22 cellular contexts compared by ENCODE assay signal in the genomic region with DNA sequence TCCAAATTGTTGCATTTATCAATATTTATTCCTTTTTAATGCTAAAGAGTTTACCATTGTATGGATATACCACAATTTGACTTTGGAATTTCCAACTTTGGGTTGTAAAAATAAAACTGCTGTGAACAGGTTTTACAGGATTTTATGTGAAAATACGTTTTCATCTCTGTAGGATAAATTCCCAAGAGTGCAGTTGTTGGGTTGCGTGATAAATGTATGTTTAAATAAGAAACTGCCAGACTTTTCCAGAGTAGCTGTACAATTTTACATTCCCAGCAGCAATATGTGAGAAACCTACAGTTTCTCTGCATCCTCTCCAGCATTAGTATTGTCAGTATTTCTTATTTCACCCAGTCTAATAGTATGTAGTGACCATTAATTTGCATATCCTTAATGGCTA. TPM values are rescaled to one million over a fixed set of nuclear protein-coding genes. Genes with fewer than 3 reads are reported as not detected.
DNase-seq lines count a peak whose midpoint lies in the region; ATAC-seq and TF ChIP-seq lines count a peak whose summit lies in the region.
"Had no signal": no experiment of that assay in that cellular context is flagged by ENCODE, and none has a peak within 500 bp of the region (broad histone marks: within the 10 kb centered on the region; RNA-seq: fewer than 3 reads in every experiment).

No MANE protein-coding gene starts in this region.

- H3K36me3 ChIP-seq in CD4-positive, CD25-positive, alpha-beta regulatory T cell (ENCODE audit: control insufficient read depth, insufficient read depth, low read length) = peaks cover 2% of the 10 kb centered on the region
- no peaks in the 10 kb centered on the region for H3K36me3 ChIP-seq in iPS-18a (ENCODE audit: control insufficient read depth, low read depth, low read length)
- H3K36me3 ChIP-seq: ovary, tibial nerve had no signal

- in situ Hi-C loops in GM13976 (cut with MboI; ENCODE audit: low sequenced_read_pairs, unreplicated experiment) = no loop called here

- H3K4me1 ChIP-seq in CD4-positive, CD25-positive, alpha-beta regulatory T cell (ENCODE audit: control insufficient read depth, insufficient read depth, low read length, poor library complexity, severe bottlenecking) = peaks cover 98% of the 10 kb centered on the region
- H3K4me1 ChIP-seq in iPS-18a (ENCODE audit: control insufficient read depth, low read depth, low read length) = peaks cover 38% of the 10 kb centered on the region

- no peaks in the 10 kb centered on the region for H3K9me3 ChIP-seq in CD4-positive, CD25-positive, alpha-beta regulatory T cell (ENCODE audit: control insufficient read depth in 2 of 2, low read length in 2 of 2)
- no peaks in the 10 kb centered on the region for H3K9me3 ChIP-seq in iPS-18a (ENCODE audit: control insufficient read depth, low read depth, low read length)
- H3K9me3 ChIP-seq: ovary, tibial nerve had no signal

- peak overlapping the region; percentile 68 for H3K4me3 ChIP-seq in CD4-positive, CD25-positive, alpha-beta regulatory T cell (ENCODE audit: low read depth, low read length)
- H3K4me3 ChIP-seq in iPS-18a (ENCODE audit: low read length) = no peak overlapping the region
- H3K4me3 ChIP-seq: ovary, skin epidermis, tibial nerve had no signal

- POLR2A ChIA-PET in activated CD4-positive, alpha-beta T cell treated with anti-CD3 and anti-CD28 coated beads for 36 hours (lab: Charles Lee) = interaction anchor here (0.6 kb wide), 1 partner anchor 8 kb away, joined by 4 read pairs; no protein-coding TSS in a partner anchor
- POLR2A ChIA-PET in activated CD4-positive, alpha-beta memory T cell treated with anti-CD3 and anti-CD28 coated beads, Interleukin-2, amount 10 ng/mL, durations not matched to agents 7 days and 5 days (lab: Charles Lee) = interaction anchor here (0.7 to 1.4 kb wide), 3 partner anchors 8 to 192 kb away, joined by 3 read pairs; no protein-coding TSS in a partner anchor

- H3K27ac Mint-ChIP-seq in activated CD4-positive, alpha-beta T cell treated with anti-CD3 and anti-CD28 coated beads for 36 hours = peak overlapping the region; percentile 63
- peak overlapping the region; percentile 54 to 81 (median 62) for H3K27ac Mint-ChIP-seq in CD4-positive, CD25-positive, alpha-beta regulatory T cell
- peak overlapping the region; percentile 16 for H3K27ac Mint-ChIP-seq in activated CD4-positive, alpha-beta memory T cell treated with anti-CD3 and anti-CD28 coated beads, Interleukin-2, amount 10 ng/mL, durations not matched to agents 7 days and 5 days

- no peak for TF ChIP-seq CTCF in GM13976 (IDR thresholded peaks at IDR 0.05; ENCODE audit: borderline replicate concordance, control extremely low read depth, extremely low read depth, insufficient read depth, missing control alignments)

- peak overlapping the region; percentile 48 for H3K27ac ChIP-seq in CD4-positive, CD25-positive, alpha-beta regulatory T cell (ENCODE audit: insufficient read depth, low read length, poor library complexity, severe bottlenecking)
- peak overlapping the region; percentile 27 for H3K27ac ChIP-seq in iPS-18a (ENCODE audit: low read length)
- H3K27ac ChIP-seq: epithelial cell of prostate, ovary, skin epidermis, tibial nerve had no signal

- H3K36me3 Mint-ChIP-seq in activated CD4-positive, alpha-beta T cell treated with anti-CD3 and anti-CD28 coated beads for 36 hours (ENCODE audit: low read depth) = peaks cover 33% of the 10 kb centered on the region
- no peaks in the 10 kb centered on the region for H3K36me3 Mint-ChIP-seq in CD4-positive, CD25-positive, alpha-beta regulatory T cell
- peaks cover 56% of the 10 kb centered on the region for H3K36me3 Mint-ChIP-seq in activated CD4-positive, alpha-beta memory T cell treated with anti-CD3 and anti-CD28 coated beads, Interleukin-2, amount 10 ng/mL, durations not matched to agents 7 days and 5 days (ENCODE audit: low read depth)
- H3K36me3 Mint-ChIP-seq: natural killer cell treated with Interleukin-12 subunit alpha and Interleukin-12 subunit beta and Interleukin-15 and Interleukin-18, amount 100 ng/mL, for 72 hours had no signal

- ATAC-seq in activated CD4-positive, alpha-beta T cell treated with anti-CD3 and anti-CD28 coated beads for 36 hours = no peak
- no peak for ATAC-seq in CD4-positive, CD25-positive, alpha-beta regulatory T cell (ENCODE audit: low read depth in 2 of 2)
- ATAC-seq: natural killer cell treated with Interleukin-12 subunit alpha and Interleukin-12 subunit beta and Interleukin-15 and Interleukin-18, amount 100 ng/mL, for 72 hours; Panc1 had no signal

- CTCF ChIA-PET in activated CD4-positive, alpha-beta T cell treated with anti-CD3 and anti-CD28 coated beads for 36 hours (lab: Charles Lee) = interaction anchor here (7.6 kb wide), 1 partner anchor 7 kb away, joined by 49 read pairs; no protein-coding TSS in a partner anchor
- CTCF ChIA-PET in activated CD4-positive, alpha-beta memory T cell treated with anti-CD3 and anti-CD28 coated beads, Interleukin-2, amount 10 ng/mL, durations not matched to agents 7 days and 5 days (lab: Charles Lee) = no interaction called here

- H3K4me1 Mint-ChIP-seq in activated CD4-positive, alpha-beta T cell treated with anti-CD3 and anti-CD28 coated beads for 36 hours = peaks cover 94% of the 10 kb centered on the region
- H3K4me1 Mint-ChIP-seq in CD4-positive, CD25-positive, alpha-beta regulatory T cell = peaks cover 72 to 99% (median 87%) of the 10 kb centered on the region in 4 donors
- H3K4me1 Mint-ChIP-seq in activated CD4-positive, alpha-beta memory T cell treated with anti-CD3 and anti-CD28 coated beads, Interleukin-2, amount 10 ng/mL, durations not matched to agents 7 days and 5 days = peaks cover 90% of the 10 kb centered on the region

- H3K9me3 Mint-ChIP-seq in activated CD4-positive, alpha-beta T cell treated with anti-CD3 and anti-CD28 coated beads for 36 hours (ENCODE audit: low read depth) = no peaks in the 10 kb centered on the region
- no peaks in the 10 kb centered on the region for H3K9me3 Mint-ChIP-seq in CD4-positive, CD25-positive, alpha-beta regulatory T cell
- H3K9me3 Mint-ChIP-seq in activated CD4-positive, alpha-beta memory T cell treated with anti-CD3 and anti-CD28 coated beads, Interleukin-2, amount 10 ng/mL, durations not matched to agents 7 days and 5 days = no peaks in the 10 kb centered on the region
- H3K9me3 Mint-ChIP-seq: H9; natural killer cell treated with Interleukin-12 subunit alpha and Interleukin-12 subunit beta and Interleukin-15 and Interleukin-18, amount 100 ng/mL, for 72 hours had no signal

- H3K9ac ChIP-seq in iPS-18a (ENCODE audit: low read length) = no peak overlapping the region

- H3K27me3 Mint-ChIP-seq in activated CD4-positive, alpha-beta T cell treated with anti-CD3 and anti-CD28 coated beads for 36 hours = no peaks in the 10 kb centered on the region
- H3K27me3 Mint-ChIP-seq in CD4-positive, CD25-positive, alpha-beta regulatory T cell = no peaks in the 10 kb centered on the region
- no peaks in the 10 kb centered on the region for H3K27me3 Mint-ChIP-seq in activated CD4-positive, alpha-beta memory T cell treated with anti-CD3 and anti-CD28 coated beads, Interleukin-2, amount 10 ng/mL, durations not matched to agents 7 days and 5 days
- H3K27me3 Mint-ChIP-seq: natural killer cell treated with Interleukin-12 subunit alpha and Interleukin-12 subunit beta and Interleukin-15 and Interleukin-18, amount 100 ng/mL, for 72 hours had no signal

- no peaks in the 10 kb centered on the region for H3K27me3 ChIP-seq in CD4-positive, CD25-positive, alpha-beta regulatory T cell (ENCODE audit: control insufficient read depth, insufficient read depth, low read length)
- no peaks in the 10 kb centered on the region for H3K27me3 ChIP-seq in iPS-18a (ENCODE audit: control insufficient read depth, insufficient read depth, low read length)
- H3K27me3 ChIP-seq: ovary, tibial nerve had no signal

- DNase-seq in activated CD4-positive, alpha-beta T cell treated with anti-CD3 and anti-CD28 coated beads for 36 hours = no peak
- DNase-seq in activated CD4-positive, alpha-beta T cell treated with anti-CD3 and anti-CD28 coated beads for 48 hours = no peak
- no peak for DNase-seq in CD4-positive, CD25-positive, alpha-beta regulatory T cell
- DNase-seq in activated CD4-positive, alpha-beta memory T cell treated with anti-CD3 and anti-CD28 coated beads, Interleukin-2, amount 10 ng/mL, durations not matched to agents 7 days and 5 days = no peak
- DNase-seq in NCI-H524 treated with DMSO at 0.1 percent for 48 hours (lab: John Stamatoyannopoulos, UW) (no peak), GM13976 (ENCODE audit: low spot score) (no peak), NCI-H82 (lab: John Stamatoyannopoulos, UW) (no peak)
- DNase-seq: activated effector memory CD4-positive, alpha-beta T cell treated with Interleukin-2 at 50 U/mL for 16 hours; amniotic stem cell; effector CD4-positive, alpha-beta T cell; H9; kidney; NCI-H1105; NCI-H526; ovary; SHP77 had no signal

- intact Hi-C loops in activated CD4-positive, alpha-beta T cell treated with anti-CD3 and anti-CD28 coated beads for 36 hours (cut with DNase I, micrococcal nuclease) = no loop called here

- H3K4me3 Mint-ChIP-seq in activated CD4-positive, alpha-beta T cell treated with anti-CD3 and anti-CD28 coated beads for 36 hours = no peak overlapping the region
- H3K4me3 Mint-ChIP-seq in CD4-positive, CD25-positive, alpha-beta regulatory T cell = peak overlapping the region; percentile 72 to 86 (median 75)
- no peak overlapping the region for H3K4me3 Mint-ChIP-seq in activated CD4-positive, alpha-beta memory T cell treated with anti-CD3 and anti-CD28 coated beads, Interleukin-2, amount 10 ng/mL, durations not matched to agents 7 days and 5 days
- H3K4me3 Mint-ChIP-seq: H9 had no signal

RNA-seq across cellular contexts. Expression of a gene that starts 12.6 kb away (rescaled TPM):
- total RNA-seq in activated CD4-positive, alpha-beta T cell treated with anti-CD3 and anti-CD28 coated beads for 36 hours = 10 to 100 TPM; 65.8 to 94.1 TPM
- total RNA-seq in CD4-positive, CD25-positive, alpha-beta regulatory T cell = 180 TPM
- polyA plus RNA-seq in CD4-positive, CD25-positive, alpha-beta regulatory T cell = 10 to 100 TPM; 21.6 to 26.8 (median 22.0) TPM
- total RNA-seq in activated CD4-positive, alpha-beta memory T cell treated with anti-CD3 and anti-CD28 coated beads, Interleukin-2, amount 10 ng/mL, durations not matched to agents 7 days and 5 days = 100 to 1,000 TPM; 169 to 170 TPM

Comparison
In these comparisons a context has a peak if more than half of its experiments do, and no peak if none do; other contexts are left out.
1. H3K4me3 Mint-ChIP-seq: peak in CD4-positive, CD25-positive, alpha-beta regulatory T cell (4 of 4); none in activated CD4-positive, alpha-beta T cell treated with anti-CD3 and anti-CD28 coated beads for 36 hours (single experiment) and activated CD4-positive, alpha-beta memory T cell treated with anti-CD3 and anti-CD28 coated beads, Interleukin-2, amount 10 ng/mL, durations not matched to agents 7 days and 5 days (single experiment).
2. Peak in every context shown above with its lines, with median percentiles within 50 percentile points of each other: H3K27ac Mint-ChIP-seq.